ENCODE assay signal across 40 cellular contexts in genomic region chr1:108617724-108618056, GRCh38. TPM values are rescaled to one million over a fixed set of nuclear protein-coding genes. Genes with fewer than 3 reads are reported as not detected.
"Had no signal": no experiment of that assay in that cellular context is flagged by ENCODE, and none has a peak within 500 bp of the region (broad histone marks: within the 10 kb centered on the region; RNA-seq: fewer than 3 reads in every experiment).

No MANE protein-coding gene starts in this region.

- ATAC-seq: activated naive CD4-positive, alpha-beta T cell treated with anti-CD3 and anti-CD28 coated beads, Interleukin-2, amount 50 U/mL, for 72 hours; activated T-cell treated with anti-CD3 and anti-CD28 coated beads, Interleukin-2, amount 50 U/mL, for 4 hours; activated T-helper 17 cell treated with anti-CD3 and anti-CD28 coated beads, Interleukin-2, amount 50 U/mL, for 72 hours; body of pancreas had no signal

- H3K27me3 Mint-ChIP-seq: activated naive CD4-positive, alpha-beta T cell treated with anti-CD3 and anti-CD28 coated beads, Interleukin-2, amount 10 ng/mL, durations not matched to agents 7 days and 5 days; activated naive CD4-positive, alpha-beta T cell treated with anti-CD3 and anti-CD28 coated beads, Interleukin-2, amount 50 U/mL, for 24 hours; activated naive CD8-positive, alpha-beta T cell; activated naive CD8-positive, alpha-beta T cell treated with anti-CD3 and anti-CD28 coated beads for 36 hours; activated naive CD8-positive, alpha-beta T cell treated with anti-CD3 and anti-CD28 coated beads, Interleukin-2, amount 10 ng/mL, durations not matched to agents 7 days and 5 days; activated naive CD8-positive, alpha-beta T cell treated with anti-CD3 and anti-CD28 coated beads, Interleukin-2, amount 50 U/mL, for 24 hours; activated T-cell treated with anti-CD3 and anti-CD28 coated beads, Interleukin-2, amount 50 U/mL, for 24 hours; activated T-helper 17 cell treated with anti-CD3 and anti-CD28 coated beads, Interleukin-2, amount 50 U/mL, for 72 hours; brain; central memory CD8-positive, alpha-beta T cell had no signal

- H3K4me1 Mint-ChIP-seq: activated naive CD4-positive, alpha-beta T cell treated with anti-CD3 and anti-CD28 coated beads, Interleukin-2, amount 10 ng/mL, durations not matched to agents 7 days and 5 days; activated naive CD8-positive, alpha-beta T cell treated with anti-CD3 and anti-CD28 coated beads for 36 hours; activated naive CD8-positive, alpha-beta T cell treated with anti-CD3 and anti-CD28 coated beads, Interleukin-2, amount 50 U/mL, for 24 hours; activated T-helper 17 cell treated with anti-CD3 and anti-CD28 coated beads, Interleukin-2, amount 50 U/mL, for 72 hours; brain; central memory CD8-positive, alpha-beta T cell had no signal

- H3K4me1 ChIP-seq: adrenal gland, ascending aorta, body of pancreas, breast epithelium had no signal

- H3K36me3 ChIP-seq: brain microvascular endothelial cell, breast epithelium, cardiac muscle cell had no signal

- H3K27ac Mint-ChIP-seq: activated naive CD4-positive, alpha-beta T cell treated with anti-CD3 and anti-CD28 coated beads for 36 hours; activated naive CD4-positive, alpha-beta T cell treated with anti-CD3 and anti-CD28 coated beads, Interleukin-2, amount 10 ng/mL, durations not matched to agents 7 days and 5 days; activated naive CD4-positive, alpha-beta T cell treated with anti-CD3 and anti-CD28 coated beads, Interleukin-2, amount 50 U/mL, for 24 hours; activated naive CD4-positive, alpha-beta T cell treated with anti-CD3 and anti-CD28 coated beads, Interleukin-2, amount 50 U/mL, for 72 hours; activated naive CD8-positive, alpha-beta T cell; activated naive CD8-positive, alpha-beta T cell treated with anti-CD3 and anti-CD28 coated beads for 36 hours; activated naive CD8-positive, alpha-beta T cell treated with anti-CD3 and anti-CD28 coated beads, Interleukin-2, amount 10 ng/mL, durations not matched to agents 7 days and 5 days; activated naive CD8-positive, alpha-beta T cell treated with anti-CD3 and anti-CD28 coated beads, Interleukin-2, amount 50 U/mL, for 24 hours; activated T-cell treated with anti-CD3 and anti-CD28 coated beads, Interleukin-2, amount 50 U/mL, for 24 hours; activated T-cell treated with anti-CD3 and anti-CD28 coated beads, Interleukin-2, amount 50 U/mL, for 72 hours; activated T-helper 1 cell treated with anti-CD3 and anti-CD28 coated beads, Interleukin-12 subunit alpha, Interleukin-12 subunit beta, Interleukin-2, Interleukin-4 antibody, amounts not matched to agents 30 ng/mL and 10 ng/mL and 1 ng/mL, durations not matched to agents 14 hours and 24 hours and 36 hours; activated T-helper 17 cell treated with anti-CD3 and anti-CD28 coated beads, Interleukin-2, amount 50 U/mL, for 72 hours; activated T-helper 2 cell treated with anti-CD3 and anti-CD28 coated beads, Interferon-gamma antibody, Interleukin-2, Interleukin-4, amounts not matched to agents 10 μg/mL and 5 μg/mL and 100 μg/mL, durations not matched to agents 14 hours and 24 hours and 36 hours; brain had no signal

- H3K4me3 Mint-ChIP-seq: activated naive CD4-positive, alpha-beta T cell treated with anti-CD3 and anti-CD28 coated beads for 36 hours; activated naive CD4-positive, alpha-beta T cell treated with anti-CD3 and anti-CD28 coated beads, Interleukin-2, amount 10 ng/mL, durations not matched to agents 7 days and 5 days; activated naive CD4-positive, alpha-beta T cell treated with anti-CD3 and anti-CD28 coated beads, Interleukin-2, amount 50 U/mL, for 24 hours; activated naive CD8-positive, alpha-beta T cell; activated naive CD8-positive, alpha-beta T cell treated with anti-CD3 and anti-CD28 coated beads for 36 hours; activated naive CD8-positive, alpha-beta T cell treated with anti-CD3 and anti-CD28 coated beads, Interleukin-2, amount 10 ng/mL, durations not matched to agents 7 days and 5 days; activated naive CD8-positive, alpha-beta T cell treated with anti-CD3 and anti-CD28 coated beads, Interleukin-2, amount 50 U/mL, for 24 hours; activated T-cell treated with anti-CD3 and anti-CD28 coated beads, Interleukin-2, amount 50 U/mL, for 24 hours; activated T-cell treated with anti-CD3 and anti-CD28 coated beads, Interleukin-2, amount 50 U/mL, for 4 hours; activated T-cell treated with anti-CD3 and anti-CD28 coated beads, Interleukin-2, amount 50 U/mL, for 72 hours; activated T-helper 1 cell treated with anti-CD3 and anti-CD28 coated beads, Interleukin-12 subunit alpha, Interleukin-12 subunit beta, Interleukin-2, Interleukin-4 antibody, amounts not matched to agents 30 ng/mL and 10 ng/mL and 1 ng/mL, durations not matched to agents 14 hours and 24 hours and 36 hours; activated T-helper 17 cell treated with anti-CD3 and anti-CD28 coated beads, Interleukin-2, amount 50 U/mL, for 72 hours; brain; central memory CD8-positive, alpha-beta T cell had no signal

- H3K27me3 ChIP-seq: adrenal gland, ascending aorta, body of pancreas, brain microvascular endothelial cell, breast epithelium, cardiac muscle cell had no signal

- H3K9me3 ChIP-seq: adrenal gland, ascending aorta, body of pancreas, breast epithelium had no signal

- H3K36me3 Mint-ChIP-seq: activated naive CD4-positive, alpha-beta T cell treated with anti-CD3 and anti-CD28 coated beads, Interleukin-2, amount 10 ng/mL, durations not matched to agents 7 days and 5 days; activated naive CD4-positive, alpha-beta T cell treated with anti-CD3 and anti-CD28 coated beads, Interleukin-2, amount 50 U/mL, for 72 hours; activated naive CD8-positive, alpha-beta T cell; activated naive CD8-positive, alpha-beta T cell treated with anti-CD3 and anti-CD28 coated beads for 36 hours had no signal

- H3K9me3 Mint-ChIP-seq: activated naive CD4-positive, alpha-beta T cell treated with anti-CD3 and anti-CD28 coated beads for 36 hours; activated naive CD4-positive, alpha-beta T cell treated with anti-CD3 and anti-CD28 coated beads, Interleukin-2, amount 10 ng/mL, durations not matched to agents 7 days and 5 days; activated naive CD4-positive, alpha-beta T cell treated with anti-CD3 and anti-CD28 coated beads, Interleukin-2, amount 50 U/mL, for 24 hours; activated naive CD4-positive, alpha-beta T cell treated with anti-CD3 and anti-CD28 coated beads, Interleukin-2, amount 50 U/mL, for 72 hours; activated naive CD8-positive, alpha-beta T cell treated with anti-CD3 and anti-CD28 coated beads for 36 hours; activated naive CD8-positive, alpha-beta T cell treated with anti-CD3 and anti-CD28 coated beads, Interleukin-2, amount 10 ng/mL, durations not matched to agents 7 days and 5 days; activated naive CD8-positive, alpha-beta T cell treated with anti-CD3 and anti-CD28 coated beads, Interleukin-2, amount 50 U/mL, for 24 hours; activated T-cell treated with anti-CD3 and anti-CD28 coated beads, Interleukin-2, amount 50 U/mL, for 24 hours; activated T-cell treated with anti-CD3 and anti-CD28 coated beads, Interleukin-2, amount 50 U/mL, for 4 hours; activated T-cell treated with anti-CD3 and anti-CD28 coated beads, Interleukin-2, amount 50 U/mL, for 72 hours; activated T-helper 1 cell treated with anti-CD3 and anti-CD28 coated beads, Interleukin-12 subunit alpha, Interleukin-12 subunit beta, Interleukin-2, Interleukin-4 antibody, amounts not matched to agents 30 ng/mL and 10 ng/mL and 1 ng/mL, durations not matched to agents 14 hours and 24 hours and 36 hours; activated T-helper 17 cell treated with anti-CD3 and anti-CD28 coated beads, Interleukin-2, amount 50 U/mL, for 72 hours; activated T-helper 2 cell treated with anti-CD3 and anti-CD28 coated beads, Interferon-gamma antibody, Interleukin-2, Interleukin-4, amounts not matched to agents 10 μg/mL and 5 μg/mL and 100 μg/mL, durations not matched to agents 14 hours and 24 hours and 36 hours; brain; central memory CD8-positive, alpha-beta T cell had no signal

- FAIRE-seq: astrocyte, bronchial epithelial cell had no signal

- DNase-seq: activated effector memory CD4-positive, alpha-beta T cell treated with anti-CD3 and anti-CD28 coated beads, Interleukin-2, amount 50 U/mL, for 16 hours; activated effector memory CD4-positive, alpha-beta T cell treated with Interleukin-2 at 50 U/mL for 16 hours; activated gamma-delta T cell; activated gamma-delta T cell treated with Interleukin-2 at 50 U/mL for 16 hours; activated naive CD4-positive, alpha-beta T cell; activated naive CD4-positive, alpha-beta T cell treated with anti-CD3 and anti-CD28 coated beads for 36 hours; activated naive CD4-positive, alpha-beta T cell treated with anti-CD3 and anti-CD28 coated beads, Interleukin-2, amount 10 ng/mL, durations not matched to agents 7 days and 5 days; activated naive CD4-positive, alpha-beta T cell treated with anti-CD3 and anti-CD28 coated beads, Interleukin-2, amount 50 U/mL, for 16 hours; activated naive CD4-positive, alpha-beta T cell treated with Interleukin-2 at 50 U/mL for 16 hours; activated naive CD8-positive, alpha-beta T cell treated with anti-CD3 and anti-CD28 coated beads for 36 hours; activated naive CD8-positive, alpha-beta T cell treated with anti-CD3 and anti-CD28 coated beads, Interleukin-2, amount 10 ng/mL, durations not matched to agents 7 days and 5 days; activated naive CD8-positive, alpha-beta T cell treated with anti-CD3 and anti-CD28 coated beads, Interleukin-2, amount 50 U/mL, for 24 hours; activated T-cell treated with anti-CD3 and anti-CD28 coated beads, Interleukin-2, amount 50 U/mL, for 1 hour; activated T-cell treated with anti-CD3 and anti-CD28 coated beads, Interleukin-2, amount 50 U/mL, for 24 hours; activated T-cell treated with anti-CD3 and anti-CD28 coated beads, Interleukin-2, amount 50 U/mL, for 4 hours; activated T-cell treated with anti-CD3 and anti-CD28 coated beads, Interleukin-2, amount 50 U/mL, for 48 hours; activated T-cell treated with anti-CD3 and anti-CD28 coated beads, Interleukin-2, amount 50 U/mL, for 72 hours; adrenal gland; amniotic stem cell; amygdala; anterior cingulate cortex; aorta; body of pancreas; brain microvascular endothelial cell; caudate nucleus; central memory CD4-positive, alpha-beta T cell; cerebellar nuclear complex had no signal

- H3K27ac ChIP-seq: adrenal gland, ascending aorta, body of pancreas, brain microvascular endothelial cell, breast epithelium had no signal

- H3K4me3 ChIP-seq: adrenal gland, ascending aorta, body of pancreas, breast epithelium, cardiac muscle cell had no signal

RNA-seq across cellular contexts. Expression of gene HENMT1, which starts 43.2 kb away (rescaled TPM):
- total RNA-seq: ascending aorta had no signal
